Comparison of ENCODE assay signal across 8 cellular contexts in genomic region chr11:86244522-86245368, GRCh38. TPM values are rescaled to one million over a fixed set of nuclear protein-coding genes. Genes with fewer than 3 reads are reported as not detected.
A peak's percentile ranks its signal among the peaks of the same experiment; 100 is the strongest.
DNase-seq lines count a peak whose midpoint lies in the region; ATAC-seq and TF ChIP-seq lines count a peak whose summit lies in the region.

EED (plus strand) TSS chr11:86244753; CDS start chr11:86245230, 477 bp downstream.

- peaks cover 39% of the 10 kb centered on the region for H3K4me1 Mint-ChIP-seq in activated CD4-positive, alpha-beta T cell treated with anti-CD3 and anti-CD28 coated beads, Interleukin-2, amount 10 ng/mL, durations not matched to agents 7 days and 5 days

- intact Hi-C loops in left lung (cut with DNase I), result no loop called here

- peak within 1 kb of the TSS; percentile 85 to 98 (median 96) for H3K9ac ChIP-seq in BLaER1 treated with 17β-estradiol and CSF1 and Interleukin-3, amounts not matched to agents 10 nM and 100 nM

- H3K9me3 Mint-ChIP-seq in activated CD4-positive, alpha-beta T cell treated with anti-CD3 and anti-CD28 coated beads, Interleukin-2, amount 10 ng/mL, durations not matched to agents 7 days and 5 days, result no peaks in the 10 kb centered on the region

- CTCF ChIA-PET in activated CD4-positive, alpha-beta T cell treated with anti-CD3 and anti-CD28 coated beads, Interleukin-2, amount 10 ng/mL, durations not matched to agents 7 days and 5 days (lab: Charles Lee), result interaction anchor here (0.8 to 1.5 kb wide), 5 partner anchors 10 to 219 kb away, joined by 3 to 5 read pairs (median 4); no protein-coding TSS in a partner anchor

- peak; percentile 51 for ATAC-seq in GM19351 (IDR thresholded peaks at IDR 0.05; ENCODE audit: unreplicated experiment)
- ATAC-seq in HG03520 (IDR thresholded peaks at IDR 0.05; ENCODE audit: unreplicated experiment), result peak; percentile 60
- peak; percentile 97 for ATAC-seq in left lung

- H3K27me3 ChIP-seq in BLaER1 treated with 17β-estradiol and CSF1 and Interleukin-3, amounts not matched to agents 10 nM and 100 nM, result no peaks in the 10 kb centered on the region
- H3K27me3 ChIP-seq in left lung, result no peaks in the 10 kb centered on the region

- TF ChIP-seq CTCF in left lung (IDR thresholded peaks at IDR 0.05), result peak in 1 of 2 donors; percentile 20

- H3K9me3 ChIP-seq in BLaER1 treated with 17β-estradiol and CSF1 and Interleukin-3, amounts not matched to agents 10 nM and 100 nM (replicated peaks in 1 of 11), result no peaks in the 10 kb centered on the region
- no peaks in the 10 kb centered on the region for H3K9me3 ChIP-seq in left lung

- peak within 1 kb of the TSS; percentile 88 to 99 (median 98) for H3K27ac ChIP-seq in BLaER1 treated with 17β-estradiol and CSF1 and Interleukin-3, amounts not matched to agents 10 nM and 100 nM
- peak within 1 kb of the TSS; percentile 96 to 98 for H3K27ac ChIP-seq in left lung

- POLR2A ChIA-PET in activated CD4-positive, alpha-beta T cell treated with anti-CD3 and anti-CD28 coated beads, Interleukin-2, amount 10 ng/mL, durations not matched to agents 7 days and 5 days (lab: Charles Lee), result interaction anchor here (0.6 to 0.7 kb wide), 3 partner anchors 44 to 616 kb away, joined by 3 to 4 read pairs (median 4); partner anchors contain the start of gene TMEM126B

- H3K36me3 Mint-ChIP-seq in activated CD4-positive, alpha-beta T cell treated with anti-CD3 and anti-CD28 coated beads, Interleukin-2, amount 10 ng/mL, durations not matched to agents 7 days and 5 days (ENCODE audit: low read depth), result peaks cover 13% of the 10 kb centered on the region

- no peak within 1 kb of the TSS for H3K4me3 Mint-ChIP-seq in activated CD4-positive, alpha-beta T cell treated with anti-CD3 and anti-CD28 coated beads, Interleukin-2, amount 10 ng/mL, durations not matched to agents 7 days and 5 days

- H3K4me3 ChIP-seq in BLaER1 treated with 17β-estradiol and CSF1 and Interleukin-3, amounts not matched to agents 10 nM and 100 nM, result peak within 1 kb of the TSS; percentile 75 to 94 (median 85)
- H3K4me3 ChIP-seq in left lung, result peak within 1 kb of the TSS; percentile 62 to 70

- H3K27me3 Mint-ChIP-seq in activated CD4-positive, alpha-beta T cell treated with anti-CD3 and anti-CD28 coated beads, Interleukin-2, amount 10 ng/mL, durations not matched to agents 7 days and 5 days, result peaks cover 2% of the 10 kb centered on the region

- DNase-seq in NCI-H526 treated with DMSO at 0.1 percent for 48 hours (lab: John Stamatoyannopoulos, UW) (peak; percentile 98), dedifferentiated amniotic fluid mesenchymal stem cell (ENCODE audit: extremely low spot score) (peak; percentile 93), left lung (peak; percentile 97 to 99)
- DNase-seq in activated CD4-positive, alpha-beta T cell treated with anti-CD3 and anti-CD28 coated beads, Interleukin-2, amount 10 ng/mL, durations not matched to agents 7 days and 5 days, result peak; percentile 94
- DNase-seq in stimulated activated CD4-positive, alpha-beta T cell treated with anti-CD3 and anti-CD28 coated beads, Interleukin-2, amount 100 ng/mL, for 48 hours, result peak; percentile 90 to 94

- H3K4me1 ChIP-seq in BLaER1 treated with 17β-estradiol and CSF1 and Interleukin-3, amounts not matched to agents 10 nM and 100 nM, result peaks cover 20 to 46% (median 35%) of the 10 kb centered on the region in 10 experiments
- peaks cover 13 to 45% of the 10 kb centered on the region in 2 donors for H3K4me1 ChIP-seq in left lung

- H3K4me2 ChIP-seq in BLaER1 treated with 17β-estradiol and CSF1 and Interleukin-3, amounts not matched to agents 10 nM and 100 nM, result peak within 1 kb of the TSS; percentile 80 to 93 (median 90)

- H3K36me3 ChIP-seq in BLaER1 treated with 17β-estradiol and CSF1 and Interleukin-3, amounts not matched to agents 10 nM and 100 nM, result peaks cover 0 to 7% (median 0%) of the 10 kb centered on the region in 11 experiments; a peak in 4 of 22 replicates
- no peaks in the 10 kb centered on the region for H3K36me3 ChIP-seq in left lung

- H3K27ac Mint-ChIP-seq in activated CD4-positive, alpha-beta T cell treated with anti-CD3 and anti-CD28 coated beads, Interleukin-2, amount 10 ng/mL, durations not matched to agents 7 days and 5 days, result no peak within 1 kb of the TSS

- H4K20me1 ChIP-seq in BLaER1 treated with 17β-estradiol and CSF1 and Interleukin-3, amounts not matched to agents 10 nM and 100 nM, result peaks cover 20 to 46% (median 43%) of the 10 kb centered on the region in 11 experiments; a peak in 18 of 22 replicates

RNA-seq across cellular contexts. Expression of gene EED, which starts in this region (rescaled TPM):
- 10 to 100 TPM; 46.3 to 50.3 TPM for total RNA-seq in activated CD4-positive, alpha-beta T cell treated with anti-CD3 and anti-CD28 coated beads, Interleukin-2, amount 10 ng/mL, durations not matched to agents 7 days and 5 days
- total RNA-seq in left lung, result 10 to 100 TPM; 20.3 to 24.6 TPM

Comparison
In these comparisons a context has a peak if more than half of its experiments do, and no peak if none do; other contexts are left out.
1. Peak in every context shown above with its lines: DNase-seq, ATAC-seq, H3K4me3 ChIP-seq and H3K27ac ChIP-seq.